Comparison of ENCODE assay signal across 9 cellular contexts in genomic region chr17:81309140-81309858, GRCh38. TPM values are rescaled to one million over a fixed set of nuclear protein-coding genes. Genes with fewer than 3 reads are reported as not detected.
DNase-seq lines count a peak whose midpoint lies in the region; ATAC-seq and TF ChIP-seq lines count a peak whose summit lies in the region.
"Had no signal": no experiment of that assay in that cellular context is flagged by ENCODE, and none has a peak within 500 bp of the region (broad histone marks: within the 10 kb centered on the region; RNA-seq: fewer than 3 reads in every experiment).

No MANE protein-coding gene starts in this region.

- H3K9me3 Mint-ChIP-seq in stimulated activated naive B cell treated with anti-CD40 and anti-IgM and Interleukin-4, amounts not matched to agents 10 μg/mL and 1 μg/mL and 100 μg/mL, for 72 hours, result peaks cover 0 to 3% of the 10 kb centered on the region in 2 donors
- H3K9me3 Mint-ChIP-seq: IgD-negative memory B cell had no signal

- H3K27me3 ChIP-seq in SJCRH30, result no peaks in the 10 kb centered on the region

- no peaks in the 10 kb centered on the region for H3K36me3 ChIP-seq in SJCRH30

- H3K27ac Mint-ChIP-seq in stimulated activated naive B cell treated with anti-CD40 and anti-IgM and Interleukin-4, amounts not matched to agents 10 μg/mL and 1 μg/mL and 100 μg/mL, for 72 hours, result no peak overlapping the region

- ATAC-seq in left lobe of liver (peak; percentile 90), GM18868 (IDR thresholded peaks at IDR 0.05; ENCODE audit: unreplicated experiment) (no peak), GM18867 (IDR thresholded peaks at IDR 0.05; ENCODE audit: unreplicated experiment) (no peak)
- peak; percentile 93 for ATAC-seq in stimulated activated naive B cell treated with anti-CD40 and anti-IgM and Interleukin-4, amounts not matched to agents 10 μg/mL and 1 μg/mL and 100 μg/mL, for 72 hours (replicated peaks)

- peaks cover 58% of the 10 kb centered on the region for H3K4me1 ChIP-seq in SJCRH30

- H3K27me3 Mint-ChIP-seq in stimulated activated naive B cell treated with anti-CD40 and anti-IgM and Interleukin-4, amounts not matched to agents 10 μg/mL and 1 μg/mL and 100 μg/mL, for 72 hours, result peaks cover 16 to 22% of the 10 kb centered on the region in 2 donors

- peak overlapping the region in 1 of 2 donors; percentile 5 for H3K4me3 Mint-ChIP-seq in stimulated activated naive B cell treated with anti-CD40 and anti-IgM and Interleukin-4, amounts not matched to agents 10 μg/mL and 1 μg/mL and 100 μg/mL, for 72 hours

- DNase-seq in AML-193 (lab: John Stamatoyannopoulos, UW) (peak; percentile 96), GM20000 (ENCODE audit: low spot score) (peak; percentile 66), SJCRH30 (peak; percentile 95 to 96), dedifferentiated amniotic fluid mesenchymal stem cell (ENCODE audit: extremely low spot score) (peak; percentile 53), left lobe of liver (ENCODE audit: low spot score) (peak; percentile 96)
- DNase-seq in stimulated activated naive B cell treated with anti-CD40 and anti-IgM and Interleukin-4, amounts not matched to agents 10 μg/mL and 1 μg/mL and 100 μg/mL, for 72 hours, result peak; percentile 49

- peaks cover 6 to 21% of the 10 kb centered on the region in 2 donors for H3K4me1 Mint-ChIP-seq in stimulated activated naive B cell treated with anti-CD40 and anti-IgM and Interleukin-4, amounts not matched to agents 10 μg/mL and 1 μg/mL and 100 μg/mL, for 72 hours

- no peaks in the 10 kb centered on the region for H3K36me3 Mint-ChIP-seq in stimulated activated naive B cell treated with anti-CD40 and anti-IgM and Interleukin-4, amounts not matched to agents 10 μg/mL and 1 μg/mL and 100 μg/mL, for 72 hours
- H3K36me3 Mint-ChIP-seq: IgD-negative memory B cell had no signal

- no peaks in the 10 kb centered on the region for H3K9me3 ChIP-seq in SJCRH30 (replicated peaks)

- H3K4me3 ChIP-seq in SJCRH30, result peak overlapping the region; percentile 36

- TF ChIP-seq CTCF in GM20000 (IDR thresholded peaks at IDR 0.05; ENCODE audit: extremely low read depth, missing control alignments), result no peak

- peak overlapping the region; percentile 74 for H3K27ac ChIP-seq in SJCRH30

RNA-seq across cellular contexts. Expression of gene SLC38A10, which starts 14.2 kb away (rescaled TPM):
- total RNA-seq in SJCRH30 (2014; rRNA removed; shearing (Covaris generic)), result 97.0 and 99.8 TPM in 2 replicates
- 101 TPM for total RNA-seq in left lobe of liver

Comparison
In these comparisons a context has a peak if more than half of its experiments do, and no peak if none do; other contexts are left out.
1. ATAC-seq: peak in left lobe of liver (single experiment) and stimulated activated naive B cell treated with anti-CD40 and anti-IgM and Interleukin-4, amounts not matched to agents 10 μg/mL and 1 μg/mL and 100 μg/mL, for 72 hours (2 of 2); none in GM18868 (single experiment) and GM18867 (single experiment).
2. Peak in every context shown above with its lines, with median percentiles within 50 percentile points of each other: DNase-seq.